In the genomic region with DNA sequence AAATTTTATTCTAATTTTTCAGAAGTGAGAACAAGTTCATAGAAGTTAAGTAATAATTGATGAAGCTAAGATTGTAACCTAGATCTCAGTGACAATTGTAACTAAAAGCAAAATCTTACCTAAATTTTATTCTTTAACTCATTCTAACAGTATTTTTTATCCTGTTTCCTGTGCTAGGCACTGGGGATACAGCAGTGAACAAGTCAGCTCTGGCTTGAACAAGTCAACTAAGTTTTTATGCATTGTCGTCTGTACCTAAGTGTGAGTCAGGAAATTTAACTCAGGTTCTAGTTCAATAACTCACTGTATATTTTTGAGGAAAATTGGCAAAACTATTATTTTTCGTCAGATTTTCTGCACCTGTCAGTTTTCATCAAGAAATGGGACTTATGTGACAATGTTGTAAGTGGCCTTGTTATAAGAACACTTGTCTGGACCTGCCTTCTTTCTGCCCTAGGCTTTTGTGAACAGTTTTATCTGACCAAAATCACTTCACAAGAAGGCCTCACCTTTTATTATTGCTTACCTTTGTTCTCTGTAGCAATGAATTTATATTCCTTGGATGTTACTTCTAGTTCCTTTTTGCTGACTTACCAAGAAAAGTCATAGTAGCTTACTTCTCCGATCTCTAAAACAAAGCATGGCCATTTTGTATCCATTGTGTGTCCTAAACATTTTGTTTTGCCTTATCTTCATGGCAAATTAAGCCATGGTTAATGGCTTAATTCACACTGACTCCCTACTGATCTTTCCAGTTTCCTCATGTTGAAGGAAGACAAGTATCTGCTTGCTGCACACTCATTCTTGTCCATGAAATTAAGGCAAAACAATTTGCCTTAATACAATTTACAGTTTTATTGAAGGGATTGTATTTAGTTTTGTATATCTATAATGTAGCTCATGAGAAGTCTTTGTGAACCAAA, we compare ENCODE assay signal across 17 cellular contexts. TPM values are rescaled to one million over a fixed set of nuclear protein-coding genes. Genes with fewer than 3 reads are reported as not detected.
DNase-seq lines count a peak whose midpoint lies in the region; ATAC-seq and TF ChIP-seq lines count a peak whose summit lies in the region.
"Had no signal": no experiment of that assay in that cellular context is flagged by ENCODE, and none has a peak within 500 bp of the region (broad histone marks: within the 10 kb centered on the region; RNA-seq: fewer than 3 reads in every experiment).

No MANE protein-coding gene starts in this region.

- TF ChIP-seq CTCF in GM23338 (conservative IDR thresholded peaks at IDR 0.05; ENCODE audit: low read depth in 2 of 2) = no peak
- TF ChIP-seq CTCF in epithelial cell of esophagus (IDR thresholded peaks at IDR 0.05; ENCODE audit: insufficient read depth, low read depth, low read length, missing control alignments) = no peak
- TF ChIP-seq CTCF in progenitor cell of endocrine pancreas (IDR thresholded peaks at IDR 0.05; ENCODE audit: unreplicated experiment) = no peak
- no peak for TF ChIP-seq CTCF in stomach (IDR thresholded peaks at IDR 0.05)

- 0 out of 3 replicates have a peak, but pooled peaks cover 2% of the 10 kb centered on the region for H3K36me3 Mint-ChIP-seq in GM23338 (ENCODE audit: low read depth)
- H3K36me3 Mint-ChIP-seq in progenitor cell of endocrine pancreas (ENCODE audit: insufficient read depth) = no peaks in the 10 kb centered on the region

- peak overlapping the region; percentile 80 for H3K4me2 ChIP-seq in GM23338

- H3K4me1 Mint-ChIP-seq in GM23338 (peaks cover 41% of the 10 kb centered on the region), progenitor cell of endocrine pancreas (ENCODE audit: low read depth) (peaks cover 28% of the 10 kb centered on the region)

- WGBS in stomach, 5 donors = 83 to 95% (median 90%) methylated on average over 3 of the region's 3 CpGs

- H3F3A ChIP-seq in GM23338 (replicated peaks; ENCODE audit: low read depth) = no peaks in the 10 kb centered on the region

- TF ChIP-seq POLR2A in stomach (IDR thresholded peaks at IDR 0.05) = no peak

- H3K27ac ChIP-seq in GM23338 (ENCODE audit: low read depth) (peak overlapping the region; percentile 69), stomach (no peak overlapping the region)
- H3K27ac ChIP-seq: sigmoid colon, thoracic aorta had no signal

- H3K9me2 ChIP-seq in GM23338 (ENCODE audit: insufficient read depth) = no peaks in the 10 kb centered on the region

- H3K4me3 Mint-ChIP-seq in GM23338 (peak overlapping the region; percentile 99), progenitor cell of endocrine pancreas (ENCODE audit: low read depth) (peak overlapping the region; percentile 21)
- H3K4me3 Mint-ChIP-seq: activated CD4-positive, alpha-beta memory T cell treated with anti-CD3 and anti-CD28 coated beads for 36 hours had no signal

- H3K27me3 Mint-ChIP-seq in GM23338 (ENCODE audit: insufficient read depth, low read depth, poor library complexity) (peaks cover 6% of the 10 kb centered on the region), progenitor cell of endocrine pancreas (no peaks in the 10 kb centered on the region)
- H3K27me3 Mint-ChIP-seq: activated CD4-positive, alpha-beta memory T cell treated with anti-CD3 and anti-CD28 coated beads for 36 hours had no signal

- H3K4me1 ChIP-seq in GM23338 (ENCODE audit: insufficient read depth) (peaks cover 34% of the 10 kb centered on the region), stomach (peaks cover 0 to 41% (median 28%) of the 10 kb centered on the region in 4 donors)
- H3K4me1 ChIP-seq: BE2C had no signal

- no peaks in the 10 kb centered on the region for H4K20me1 ChIP-seq in GM23338 (replicated peaks; ENCODE audit: insufficient read depth)

- ATAC-seq in GM23338 = no peak
- ATAC-seq in HG03095 (IDR thresholded peaks at IDR 0.05; ENCODE audit: unreplicated experiment) = no peak

- no peak for TF ChIP-seq EP300 in stomach (IDR thresholded peaks at IDR 0.05)

- H3K4me3 ChIP-seq in GM23338 = peak overlapping the region; percentile 76; the same call in 1 of the 2 replicates
- peak overlapping the region; percentile 14 for H3K4me3 ChIP-seq in epithelial cell of esophagus (ENCODE audit: low read length)
- H3K4me3 ChIP-seq in stomach = no peak overlapping the region
- H3K4me3 ChIP-seq: sigmoid colon, thoracic aorta had no signal

- H3K27me3 ChIP-seq in GM23338 (ENCODE audit: insufficient read depth) = no peaks in the 10 kb centered on the region
- no peaks in the 10 kb centered on the region for H3K27me3 ChIP-seq in stomach
- H3K27me3 ChIP-seq: BE2C, sigmoid colon had no signal

- DNase-seq in GM23338 (ENCODE audit: low spot score) (no peak), NCI-H146 (lab: John Stamatoyannopoulos, UW) (peak; percentile 41), epithelial cell of esophagus (ENCODE audit: low read depth) (peak; percentile 61), progenitor cell of endocrine pancreas (ENCODE audit: low spot score, unreplicated experiment) (no peak), AG08395 (ENCODE audit: low spot score) (no peak), stomach (no peak)
- DNase-seq: activated CD4-positive, alpha-beta memory T cell treated with anti-CD3 and anti-CD28 coated beads for 36 hours; anterior cingulate cortex; BE2C; MV-4-11; NCI-H2081 treated with DMSO at 0.1 percent for 48 hours; NCI-H82; nucleus accumbens; sigmoid colon; stimulated activated CD4-positive, alpha-beta T cell treated with anti-CD3 and anti-CD28 coated beads, Interleukin-4, amount 100 ng/mL, for 1 hour had no signal

- H3K27ac Mint-ChIP-seq in GM23338 (peak overlapping the region; percentile 96), progenitor cell of endocrine pancreas (no peak overlapping the region)
- H3K27ac Mint-ChIP-seq: activated CD4-positive, alpha-beta memory T cell treated with anti-CD3 and anti-CD28 coated beads for 36 hours had no signal

- H3K9me3 ChIP-seq in stomach = no peaks in the 10 kb centered on the region
- H3K9me3 ChIP-seq: BE2C, sigmoid colon, thoracic aorta had no signal

- H3K9me3 Mint-ChIP-seq in GM23338 (no peaks in the 10 kb centered on the region), progenitor cell of endocrine pancreas (ENCODE audit: low read depth) (no peaks in the 10 kb centered on the region)
- H3K9me3 Mint-ChIP-seq: activated CD4-positive, alpha-beta memory T cell treated with anti-CD3 and anti-CD28 coated beads for 36 hours had no signal

- H3K36me3 ChIP-seq in GM23338 (ENCODE audit: insufficient read depth) = no peaks in the 10 kb centered on the region
- H3K36me3 ChIP-seq in stomach = no peaks in the 10 kb centered on the region
- H3K36me3 ChIP-seq: BE2C, sigmoid colon, thoracic aorta had no signal

- peaks cover 68% of the 10 kb centered on the region for H3K79me2 ChIP-seq in GM23338 (replicated peaks; ENCODE audit: insufficient read depth)

- H2AFZ ChIP-seq in GM23338 = no peak overlapping the region

- intact Hi-C loops in stomach (cut with DNase I; ENCODE audit: low total_unique reads) = no loop called here

TF ChIP-seq in GM23338, 12 proteins besides CTCF, POLR2A, EP300 and RAD21 (continues in another document):
- TF ChIP-seq, protein P1, sequence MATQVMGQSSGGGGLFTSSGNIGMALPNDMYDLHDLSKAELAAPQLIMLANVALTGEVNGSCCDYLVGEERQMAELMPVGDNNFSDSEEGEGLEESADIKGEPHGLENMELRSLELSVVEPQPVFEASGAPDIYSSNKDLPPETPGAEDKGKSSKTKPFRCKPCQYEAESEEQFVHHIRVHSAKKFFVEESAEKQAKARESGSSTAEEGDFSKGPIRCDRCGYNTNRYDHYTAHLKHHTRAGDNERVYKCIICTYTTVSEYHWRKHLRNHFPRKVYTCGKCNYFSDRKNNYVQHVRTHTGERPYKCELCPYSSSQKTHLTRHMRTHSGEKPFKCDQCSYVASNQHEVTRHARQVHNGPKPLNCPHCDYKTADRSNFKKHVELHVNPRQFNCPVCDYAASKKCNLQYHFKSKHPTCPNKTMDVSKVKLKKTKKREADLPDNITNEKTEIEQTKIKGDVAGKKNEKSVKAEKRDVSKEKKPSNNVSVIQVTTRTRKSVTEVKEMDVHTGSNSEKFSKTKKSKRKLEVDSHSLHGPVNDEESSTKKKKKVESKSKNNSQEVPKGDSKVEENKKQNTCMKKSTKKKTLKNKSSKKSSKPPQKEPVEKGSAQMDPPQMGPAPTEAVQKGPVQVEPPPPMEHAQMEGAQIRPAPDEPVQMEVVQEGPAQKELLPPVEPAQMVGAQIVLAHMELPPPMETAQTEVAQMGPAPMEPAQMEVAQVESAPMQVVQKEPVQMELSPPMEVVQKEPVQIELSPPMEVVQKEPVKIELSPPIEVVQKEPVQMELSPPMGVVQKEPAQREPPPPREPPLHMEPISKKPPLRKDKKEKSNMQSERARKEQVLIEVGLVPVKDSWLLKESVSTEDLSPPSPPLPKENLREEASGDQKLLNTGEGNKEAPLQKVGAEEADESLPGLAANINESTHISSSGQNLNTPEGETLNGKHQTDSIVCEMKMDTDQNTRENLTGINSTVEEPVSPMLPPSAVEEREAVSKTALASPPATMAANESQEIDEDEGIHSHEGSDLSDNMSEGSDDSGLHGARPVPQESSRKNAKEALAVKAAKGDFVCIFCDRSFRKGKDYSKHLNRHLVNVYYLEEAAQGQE (IDR thresholded peaks at IDR 0.05; ENCODE audit: unreplicated experiment) = no peak
- TF ChIP-seq ZNF331 (CRISPR knock-in tag; IDR thresholded peaks at IDR 0.05; ENCODE audit: low read depth) = no peak
- no peak for TF ChIP-seq STAT1 (IDR thresholded peaks at IDR 0.05; ENCODE audit: unreplicated experiment)
- TF ChIP-seq CREB1 (CRISPR knock-in tag; IDR thresholded peaks at IDR 0.05; ENCODE audit: low read depth) = no peak
- TF ChIP-seq, protein P2, sequence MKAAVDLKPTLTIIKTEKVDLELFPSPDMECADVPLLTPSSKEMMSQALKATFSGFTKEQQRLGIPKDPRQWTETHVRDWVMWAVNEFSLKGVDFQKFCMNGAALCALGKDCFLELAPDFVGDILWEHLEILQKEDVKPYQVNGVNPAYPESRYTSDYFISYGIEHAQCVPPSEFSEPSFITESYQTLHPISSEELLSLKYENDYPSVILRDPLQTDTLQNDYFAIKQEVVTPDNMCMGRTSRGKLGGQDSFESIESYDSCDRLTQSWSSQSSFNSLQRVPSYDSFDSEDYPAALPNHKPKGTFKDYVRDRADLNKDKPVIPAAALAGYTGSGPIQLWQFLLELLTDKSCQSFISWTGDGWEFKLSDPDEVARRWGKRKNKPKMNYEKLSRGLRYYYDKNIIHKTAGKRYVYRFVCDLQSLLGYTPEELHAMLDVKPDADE (IDR thresholded peaks at IDR 0.05) = no peak

RNA-seq across cellular contexts. Expression of a gene that starts 2.7 kb away (rescaled TPM):
- 53.8 and 55.8 TPM in 2 replicates for total RNA-seq in GM23338 (2014; rRNA removed; shearing (Covaris generic))
- polyA plus RNA-seq in GM23338 (2016; fragmentation: Nextera tagmentation; extraction: Ambion mirVana) (15.5 and 17.7 TPM in 2 replicates), stomach (1 to 10 TPM; 1.7 to 3.4 (median 1.7) TPM)
- total RNA-seq in progenitor cell of endocrine pancreas (35.2 TPM in 2 replicates), stomach (10 to 100 TPM in 2 of 5 donors, 1 to 10 TPM in 3; 2.9 to 33.6 (median 4.9) TPM)

RNA-seq across cellular contexts. Expression of a gene that starts 2.9 kb away (rescaled TPM):
- total RNA-seq in GM23338 (2014; rRNA removed; shearing (Covaris generic)) = 12.1 and 17.3 TPM in 2 replicates
- 18.6 and 25.7 TPM in 2 replicates for polyA plus RNA-seq in GM23338 (2016; fragmentation: Nextera tagmentation; extraction: Ambion mirVana)
- 29.7 and 31.2 TPM in 2 replicates for total RNA-seq in progenitor cell of endocrine pancreas
- total RNA-seq in stomach = 100 to 1,000 TPM in 1 of 5 donors, 10 to 100 TPM in 4; 23.9 to 109 (median 28.0) TPM
- polyA plus RNA-seq in stomach = 1 to 10 TPM; 2.9 to 3.2 (median 3.2) TPM

Comparison
In these comparisons a context has a peak if more than half of its experiments do, and no peak if none do; other contexts are left out.
1. DNase-seq: peak in NCI-H146 (single experiment) and epithelial cell of esophagus (single experiment); none in GM23338 (single experiment), progenitor cell of endocrine pancreas (single experiment), AG08395 (single experiment) and stomach (single experiment).
2. H3K4me3 ChIP-seq: peak in GM23338 (single experiment) and epithelial cell of esophagus (single experiment); none in stomach (0 of 4).